ENCODE assay signal across 8 cellular contexts in the genomic region with DNA sequence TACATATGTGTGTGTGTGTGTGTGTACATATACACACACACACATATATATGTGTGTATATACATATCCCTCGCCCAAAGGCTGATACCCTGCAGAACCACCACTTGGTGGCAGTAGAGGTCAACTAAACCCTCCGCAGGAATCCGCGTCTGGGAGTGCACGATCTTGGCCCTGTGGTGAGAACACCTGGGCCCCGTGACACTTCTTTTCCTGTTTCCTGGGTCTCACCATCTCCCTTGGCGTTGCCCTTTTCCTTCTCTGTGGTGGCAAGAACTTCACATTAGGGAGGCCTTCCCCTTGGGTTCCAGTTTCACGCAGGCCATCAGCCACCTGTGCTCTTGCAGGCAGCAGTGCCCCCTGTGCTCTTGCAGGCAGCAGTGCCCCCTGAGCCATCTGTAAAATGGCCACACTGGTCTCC. TPM values are rescaled to one million over a fixed set of nuclear protein-coding genes. Genes with fewer than 3 reads are reported as not detected.
DNase-seq lines count a peak whose midpoint lies in the region; ATAC-seq lines count a peak whose summit lies in the region.

No MANE protein-coding gene starts in this region.

- peaks cover 5% of the 10 kb centered on the region for H3K4me1 ChIP-seq in CD8-positive, alpha-beta memory T cell (ENCODE audit: insufficient read depth, low read length)

- no peaks in the 10 kb centered on the region for H3K36me3 Mint-ChIP-seq in CD8-positive, alpha-beta memory T cell
- no peaks in the 10 kb centered on the region for H3K36me3 Mint-ChIP-seq in naive B cell
- H3K36me3 Mint-ChIP-seq in stimulated activated memory B cell treated with anti-CD40 and anti-IgM and Interleukin-4, amounts not matched to agents 10 μg/mL and 1 μg/mL and 100 μg/mL, for 72 hours: no peaks in the 10 kb centered on the region

- no peaks in the 10 kb centered on the region for H3K9me3 Mint-ChIP-seq in CD8-positive, alpha-beta memory T cell
- H3K9me3 Mint-ChIP-seq in naive B cell: no peaks in the 10 kb centered on the region
- H3K9me3 Mint-ChIP-seq in stimulated activated memory B cell treated with anti-CD40 and anti-IgM and Interleukin-4, amounts not matched to agents 10 μg/mL and 1 μg/mL and 100 μg/mL, for 72 hours: no peaks in the 10 kb centered on the region

- peak; percentile 31 to 73 (median 53) for DNase-seq in CD8-positive, alpha-beta memory T cell
- DNase-seq in NCI-H748 treated with DMSO at 0.1 percent for 48 hours (lab: John Stamatoyannopoulos, UW): peak; percentile 71
- DNase-seq in activated CD8-positive, alpha-beta memory T cell treated with anti-CD3 and anti-CD28 coated beads for 24 hours: peak; percentile 82
- DNase-seq in epidermal melanocyte (ENCODE audit: insufficient read length, low spot score): peak; percentile 31
- DNase-seq in naive B cell: peak; percentile 45

- peaks cover 10 to 27% of the 10 kb centered on the region in 2 donors for H3K27me3 Mint-ChIP-seq in CD8-positive, alpha-beta memory T cell
- H3K27me3 Mint-ChIP-seq in naive B cell: peaks cover 19 to 39% (median 38%) of the 10 kb centered on the region in 3 donors
- H3K27me3 Mint-ChIP-seq in stimulated activated memory B cell treated with anti-CD40 and anti-IgM and Interleukin-4, amounts not matched to agents 10 μg/mL and 1 μg/mL and 100 μg/mL, for 72 hours: peaks cover 16% of the 10 kb centered on the region

- no peak overlapping the region for H3K4me3 ChIP-seq in CD8-positive, alpha-beta memory T cell (ENCODE audit: low read length)

- CTCF ChIA-PET in CD8-positive, alpha-beta memory T cell (lab: Charles Lee): interaction anchor here (1.0 to 1.9 kb wide), 2 partner anchors 192 to 195 kb away, joined by 3 to 10 read pairs; no protein-coding TSS in a partner anchor

- no peaks in the 10 kb centered on the region for H3K36me3 ChIP-seq in CD8-positive, alpha-beta memory T cell (ENCODE audit: insufficient read depth, low read length)

- peaks cover 8 to 17% (median 14%) of the 10 kb centered on the region in 3 donors for H3K4me1 Mint-ChIP-seq in CD8-positive, alpha-beta memory T cell
- H3K4me1 Mint-ChIP-seq in naive B cell: peaks cover 3 to 8% (median 7%) of the 10 kb centered on the region in 3 donors
- peaks cover 14% of the 10 kb centered on the region for H3K4me1 Mint-ChIP-seq in stimulated activated memory B cell treated with anti-CD40 and anti-IgM and Interleukin-4, amounts not matched to agents 10 μg/mL and 1 μg/mL and 100 μg/mL, for 72 hours

- no peaks in the 10 kb centered on the region for H3K9me3 ChIP-seq in CD8-positive, alpha-beta memory T cell (ENCODE audit: low read length)

- POLR2A ChIA-PET in CD8-positive, alpha-beta memory T cell (lab: Charles Lee): no interaction called here

- no peak overlapping the region for H3K27ac ChIP-seq in CD8-positive, alpha-beta memory T cell (ENCODE audit: low read depth, low read length)

- ATAC-seq in GM19397 (IDR thresholded peaks at IDR 0.05; ENCODE audit: unreplicated experiment): peak; percentile 80
- ATAC-seq in HG03460 (IDR thresholded peaks at IDR 0.05; ENCODE audit: unreplicated experiment): peak; percentile 85
- ATAC-seq in naive B cell (ENCODE audit: low read depth in 2 of 2): peak; percentile 62 to 64
- peak; percentile 75 for ATAC-seq in stimulated activated memory B cell treated with anti-CD40 and anti-IgM and Interleukin-4, amounts not matched to agents 10 μg/mL and 1 μg/mL and 100 μg/mL, for 72 hours

- H3K27me3 ChIP-seq in CD8-positive, alpha-beta memory T cell (ENCODE audit: insufficient read depth, low read length, poor library complexity, severe bottlenecking): no peaks in the 10 kb centered on the region

- H3K4me3 Mint-ChIP-seq in CD8-positive, alpha-beta memory T cell: peak overlapping the region in 6 of 7 donors; percentile 24 to 69 (median 50)
- H3K4me3 Mint-ChIP-seq in naive B cell: peak overlapping the region in 2 of 8 donors; percentile 42 to 48
- peak overlapping the region; percentile 29 for H3K4me3 Mint-ChIP-seq in stimulated activated memory B cell treated with anti-CD40 and anti-IgM and Interleukin-4, amounts not matched to agents 10 μg/mL and 1 μg/mL and 100 μg/mL, for 72 hours

- peak overlapping the region in 1 of 8 donors; percentile 13 for H3K27ac Mint-ChIP-seq in CD8-positive, alpha-beta memory T cell
- no peak overlapping the region for H3K27ac Mint-ChIP-seq in naive B cell
- H3K27ac Mint-ChIP-seq in stimulated activated memory B cell treated with anti-CD40 and anti-IgM and Interleukin-4, amounts not matched to agents 10 μg/mL and 1 μg/mL and 100 μg/mL, for 72 hours: no peak overlapping the region

RNA-seq across cellular contexts. Expression of gene IL9, which starts 8.2 kb away (rescaled TPM):
- 10 to 100 TPM; 12.5 to 13.0 TPM for total RNA-seq in CD8-positive, alpha-beta memory T cell
- polyA plus RNA-seq in CD8-positive, alpha-beta memory T cell: not detected
- polyA plus RNA-seq in naive B cell (ENCODE audit: low read depth in 6 of 6): not detected

RNA-seq across cellular contexts. Expression of gene SLC25A48, which starts 53.0 kb away (rescaled TPM):
- not detected for total RNA-seq in CD8-positive, alpha-beta memory T cell
- not detected for polyA plus RNA-seq in CD8-positive, alpha-beta memory T cell
- not detected for polyA plus RNA-seq in naive B cell (ENCODE audit: low read depth in 6 of 6)

Comparison
In these comparisons a context has a peak if more than half of its experiments do, and no peak if none do; other contexts are left out.
1. DNase-seq: peak in every context shown above with its lines; median percentile 82 in activated CD8-positive, alpha-beta memory T cell treated with anti-CD3 and anti-CD28 coated beads for 24 hours; 71 in NCI-H748 treated with DMSO at 0.1 percent for 48 hours; 53 in CD8-positive, alpha-beta memory T cell; 45 in naive B cell; 31 in epidermal melanocyte.